23 cellular contexts compared by ENCODE assay signal in genomic region chr2:66271777-66272176, GRCh38.
"Had no signal": no experiment of that assay in that cellular context is flagged by ENCODE, and none has a peak within 500 bp of the region (broad histone marks: within the 10 kb centered on the region; RNA-seq: fewer than 3 reads in every experiment).

No MANE protein-coding gene starts in this region.

- ATAC-seq: effector memory CD8-positive, alpha-beta T cell; gastroesophageal sphincter; left cardiac atrium; left ventricle myocardium superior; naive thymus-derived CD4-positive, alpha-beta T cell; right cardiac atrium; stimulated activated memory B cell treated with anti-CD40 and anti-IgM and Interleukin-4, amounts not matched to agents 10 μg/mL and 1 μg/mL and 100 μg/mL, for 72 hours; upper lobe of right lung had no signal

- H3K4me3 Mint-ChIP-seq: dendritic cell treated with granulocyte-macrophage colony-stimulating factor and Interleukin-4, amounts not matched to agents 40 ng/mL and 50 ng/mL, for 4 days; effector memory CD8-positive, alpha-beta T cell; immature natural killer cell; naive thymus-derived CD4-positive, alpha-beta T cell; stimulated activated memory B cell treated with anti-CD40 and anti-IgM and Interleukin-4, amounts not matched to agents 10 μg/mL and 1 μg/mL and 100 μg/mL, for 72 hours; stimulated activated naive CD8-positive, alpha-beta T cell treated with anti-CD3 and anti-CD28 coated beads, Interleukin-15, Interleukin-2, amounts not matched to agents 100 ng/mL and 50 ng/mL, for 24 hours had no signal

- H3K27ac Mint-ChIP-seq: dendritic cell treated with granulocyte-macrophage colony-stimulating factor and Interleukin-4, amounts not matched to agents 40 ng/mL and 50 ng/mL, for 4 days; effector memory CD8-positive, alpha-beta T cell; immature natural killer cell; naive thymus-derived CD4-positive, alpha-beta T cell; stimulated activated memory B cell treated with anti-CD40 and anti-IgM and Interleukin-4, amounts not matched to agents 10 μg/mL and 1 μg/mL and 100 μg/mL, for 72 hours; stimulated activated naive CD8-positive, alpha-beta T cell treated with anti-CD3 and anti-CD28 coated beads, Interleukin-15, Interleukin-2, amounts not matched to agents 100 ng/mL and 50 ng/mL, for 24 hours had no signal

- H3K4me1 Mint-ChIP-seq: immature natural killer cell; naive thymus-derived CD4-positive, alpha-beta T cell; stimulated activated memory B cell treated with anti-CD40 and anti-IgM and Interleukin-4, amounts not matched to agents 10 μg/mL and 1 μg/mL and 100 μg/mL, for 72 hours had no signal

- H3K27me3 ChIP-seq: esophagus muscularis mucosa, gastroesophageal sphincter, spleen, tibial artery, upper lobe of right lung, vagina had no signal

- H3K27ac ChIP-seq: epithelial cell of prostate, esophagus muscularis mucosa, gastroesophageal sphincter, spleen, tibial artery, upper lobe of right lung, vagina had no signal

- DNase-seq: effector memory CD8-positive, alpha-beta T cell; immature natural killer cell; left cardiac atrium; left ventricle myocardium superior; mesenchymal stem cell; naive thymus-derived CD4-positive, alpha-beta T cell; right cardiac atrium; spleen; stimulated activated CD4-positive, alpha-beta T cell treated with anti-CD3 and anti-CD28 coated beads, Interleukin-15, amount 100 ng/mL, for 24 hours; stimulated activated CD4-positive, alpha-beta T cell treated with anti-CD3 and anti-CD28 coated beads, Interleukin-1b, Interleukin-23, amount 100 ng/mL, for 48 hours; stimulated activated CD4-positive, alpha-beta T cell treated with anti-CD3 and anti-CD28 coated beads, Interleukin-4, amount 100 ng/mL, for 24 hours; tibial artery; upper lobe of right lung had no signal

- H3K4me1 ChIP-seq: esophagus muscularis mucosa, gastroesophageal sphincter, spleen, tibial artery, upper lobe of right lung, vagina had no signal

- FAIRE-seq: colon, keratinocyte had no signal

- H3K36me3 ChIP-seq: esophagus muscularis mucosa, gastroesophageal sphincter, spleen, tibial artery, upper lobe of right lung, vagina had no signal

- H3K36me3 Mint-ChIP-seq: immature natural killer cell; stimulated activated memory B cell treated with anti-CD40 and anti-IgM and Interleukin-4, amounts not matched to agents 10 μg/mL and 1 μg/mL and 100 μg/mL, for 72 hours had no signal

- H3K9me3 ChIP-seq: esophagus muscularis mucosa, gastroesophageal sphincter, spleen, tibial artery, upper lobe of right lung, vagina had no signal

- H3K9me3 Mint-ChIP-seq: dendritic cell treated with granulocyte-macrophage colony-stimulating factor and Interleukin-4, amounts not matched to agents 40 ng/mL and 50 ng/mL, for 4 days; stimulated activated memory B cell treated with anti-CD40 and anti-IgM and Interleukin-4, amounts not matched to agents 10 μg/mL and 1 μg/mL and 100 μg/mL, for 72 hours; stimulated activated naive CD8-positive, alpha-beta T cell treated with anti-CD3 and anti-CD28 coated beads, Interleukin-15, Interleukin-2, amounts not matched to agents 100 ng/mL and 50 ng/mL, for 24 hours had no signal

- H3K4me3 ChIP-seq: esophagus muscularis mucosa, gastroesophageal sphincter, lung, spleen, tibial artery, upper lobe of right lung, vagina had no signal

- H3K27me3 Mint-ChIP-seq: dendritic cell treated with granulocyte-macrophage colony-stimulating factor and Interleukin-4, amounts not matched to agents 40 ng/mL and 50 ng/mL, for 4 days; effector memory CD8-positive, alpha-beta T cell; stimulated activated memory B cell treated with anti-CD40 and anti-IgM and Interleukin-4, amounts not matched to agents 10 μg/mL and 1 μg/mL and 100 μg/mL, for 72 hours; stimulated activated naive CD8-positive, alpha-beta T cell treated with anti-CD3 and anti-CD28 coated beads, Interleukin-15, Interleukin-2, amounts not matched to agents 100 ng/mL and 50 ng/mL, for 24 hours had no signal
